In the genomic region with DNA sequence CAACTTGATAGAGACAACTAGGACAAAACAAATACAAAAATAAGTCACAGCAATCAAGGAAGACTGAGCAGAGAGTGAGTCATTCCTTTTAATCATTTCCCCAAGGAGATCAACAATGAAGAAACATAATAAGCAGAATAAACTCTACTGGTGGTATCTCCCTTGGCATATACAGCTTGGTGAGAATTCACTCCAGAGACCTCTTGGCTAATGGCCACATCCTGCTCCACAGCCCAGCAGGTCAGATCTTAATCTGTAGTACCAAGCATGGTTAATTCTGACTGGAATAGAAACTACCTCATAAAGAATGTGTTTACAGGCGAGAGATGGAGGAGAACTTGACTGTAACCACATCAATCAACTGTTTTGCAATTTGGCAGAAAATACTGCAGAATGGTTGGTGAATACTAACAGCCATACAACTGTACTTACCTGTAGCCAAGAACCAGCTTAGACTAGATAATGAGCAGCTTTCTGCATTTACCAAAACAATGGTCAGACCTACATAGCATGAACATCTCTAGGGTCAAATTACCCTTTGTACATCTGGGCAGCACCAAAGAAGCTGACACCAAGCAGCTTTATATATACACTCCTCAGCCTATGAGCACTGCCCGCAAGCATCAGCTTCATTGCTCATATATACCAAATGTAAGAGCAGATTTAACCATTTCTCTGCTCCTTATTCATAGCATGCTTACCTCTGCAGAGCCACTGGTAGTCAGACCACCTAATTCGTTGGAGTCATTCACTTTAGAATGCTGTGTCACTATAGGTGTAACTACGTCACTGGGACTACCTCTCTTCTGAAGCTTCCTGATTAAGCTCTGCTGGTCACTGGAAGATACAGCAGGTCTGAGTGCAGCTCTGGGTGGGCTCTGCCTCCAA, we compare ENCODE assay signal across 8 cellular contexts. TPM values are rescaled to one million over a fixed set of nuclear protein-coding genes. Genes with fewer than 3 reads are reported as not detected.
DNase-seq lines count a peak whose midpoint lies in the region; ATAC-seq and TF ChIP-seq lines count a peak whose summit lies in the region.

No MANE protein-coding gene starts in this region.

- 0 out of 2 replicates have a peak, but pooled peaks have one; percentile 20 for TF ChIP-seq CTCF in OCI-LY1 (IDR thresholded peaks at IDR 0.05; ENCODE audit: low read length)

- DNase-seq in DMS79 treated with DMSO at 0.1 percent for 48 hours (lab: John Stamatoyannopoulos, UW) = peak; percentile 84
- peak in 1 of 2 donors; percentile 31 for DNase-seq in activated naive CD4-positive, alpha-beta T cell treated with anti-CD3 and anti-CD28 coated beads, Interleukin-2, amount 50 U/mL, for 72 hours (ENCODE audit: low spot score in 2 of 2)
- peak; percentile 95 for DNase-seq in kidney glomerular epithelial cell (lab: John Stamatoyannopoulos, UW)
- no peak for DNase-seq in AML-193 (lab: John Stamatoyannopoulos, UW)
- no peak for DNase-seq in NCI-H524 (lab: John Stamatoyannopoulos, UW)
- DNase-seq in HuH-7.5 (ENCODE audit: low spot score) = no peak

- H3K27ac ChIP-seq in OCI-LY1 (ENCODE audit: low read depth, low read length, poor library complexity, severe bottlenecking) = peak overlapping the region; percentile 94

- peaks cover 4 to 17% of the 10 kb centered on the region in 2 donors for H3K36me3 Mint-ChIP-seq in activated naive CD4-positive, alpha-beta T cell treated with anti-CD3 and anti-CD28 coated beads, Interleukin-2, amount 50 U/mL, for 72 hours

- H3K27ac Mint-ChIP-seq in activated naive CD4-positive, alpha-beta T cell treated with anti-CD3 and anti-CD28 coated beads, Interleukin-2, amount 50 U/mL, for 72 hours = peak overlapping the region; percentile 73 to 84

- H3K9me3 Mint-ChIP-seq in activated naive CD4-positive, alpha-beta T cell treated with anti-CD3 and anti-CD28 coated beads, Interleukin-2, amount 50 U/mL, for 72 hours = no peaks in the 10 kb centered on the region

- H3K27me3 ChIP-seq in OCI-LY1 (ENCODE audit: insufficient read depth, low read length) = no peaks in the 10 kb centered on the region

- no peaks in the 10 kb centered on the region for H3K79me2 ChIP-seq in OCI-LY1 (ENCODE audit: insufficient read depth, low read length)

- peaks cover 49% of the 10 kb centered on the region for H3K4me1 ChIP-seq in OCI-LY1 (ENCODE audit: insufficient read depth, low read length, severe bottlenecking)

- no peaks in the 10 kb centered on the region for H3K9me3 ChIP-seq in OCI-LY1 (ENCODE audit: low read length)

- peak overlapping the region; percentile 31 for H3K4me3 ChIP-seq in OCI-LY1 (ENCODE audit: low read depth, low read length, poor library complexity, severe bottlenecking)

- H3K36me3 ChIP-seq in OCI-LY1 (ENCODE audit: insufficient read depth, low read length) = no peaks in the 10 kb centered on the region; the same call in 1 of the 2 replicates

- peak overlapping the region; percentile 47 for H3K9ac ChIP-seq in OCI-LY1 (ENCODE audit: low read length)

- H3F3A ChIP-seq in OCI-LY1 (ENCODE audit: insufficient read depth, low read length) = no peaks in the 10 kb centered on the region

- ATAC-seq in GM21786 (IDR thresholded peaks at IDR 0.05; ENCODE audit: unreplicated experiment) = peak; percentile 52
- ATAC-seq in activated naive CD4-positive, alpha-beta T cell treated with anti-CD3 and anti-CD28 coated beads, Interleukin-2, amount 50 U/mL, for 72 hours = peak; percentile 89 to 91

- no peaks in the 10 kb centered on the region for H3K9me2 ChIP-seq in OCI-LY1 (ENCODE audit: low read depth, low read length)

- peak overlapping the region; percentile 59 for H3K4me2 ChIP-seq in OCI-LY1 (ENCODE audit: low read length)

- H2AFZ ChIP-seq in OCI-LY1 (ENCODE audit: low read length) = no peak overlapping the region

- H4K20me1 ChIP-seq in OCI-LY1 (ENCODE audit: insufficient read depth, low read length) = no peaks in the 10 kb centered on the region

RNA-seq across cellular contexts. Expression of gene KIAA0319L, which starts 51.0 kb away (rescaled TPM):
- 10 to 100 TPM; 38.1 to 41.0 TPM for total RNA-seq in activated naive CD4-positive, alpha-beta T cell treated with anti-CD3 and anti-CD28 coated beads, Interleukin-2, amount 50 U/mL, for 72 hours

RNA-seq across cellular contexts. Expression of gene NCDN, which starts 51.4 kb away (rescaled TPM):
- total RNA-seq in activated naive CD4-positive, alpha-beta T cell treated with anti-CD3 and anti-CD28 coated beads, Interleukin-2, amount 50 U/mL, for 72 hours = 10 to 100 TPM; 16.6 to 25.1 TPM

Comparison
In these comparisons a context has a peak if more than half of its experiments do, and no peak if none do; other contexts are left out.
1. DNase-seq: peak in DMS79 treated with DMSO at 0.1 percent for 48 hours (single experiment) and kidney glomerular epithelial cell (single experiment); none in AML-193 (0 of 2), NCI-H524 (0 of 2) and HuH-7.5 (single experiment).